8 cellular contexts compared by ENCODE assay signal in the genomic region with DNA sequence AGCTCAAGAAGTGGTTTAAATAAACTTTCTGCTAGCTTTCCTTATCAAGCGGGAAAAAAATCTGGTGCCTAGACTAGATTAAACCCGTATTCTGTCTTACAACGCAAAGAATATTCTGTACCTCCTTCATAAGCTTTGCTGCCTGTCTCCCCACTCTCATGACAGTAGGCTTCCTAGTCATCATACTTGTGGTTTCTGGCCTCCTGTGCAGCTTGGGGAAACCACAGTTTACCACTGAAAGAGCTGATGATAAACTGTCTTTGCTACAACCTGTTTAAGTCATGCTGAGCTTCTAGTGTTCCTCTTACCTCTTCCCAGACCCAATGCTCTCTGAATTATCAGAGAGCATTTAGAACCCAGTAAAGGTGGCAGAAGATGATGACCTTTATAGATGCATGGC. TPM values are rescaled to one million over a fixed set of nuclear protein-coding genes. Genes with fewer than 3 reads are reported as not detected.
DNase-seq lines count a peak whose midpoint lies in the region; ATAC-seq, FAIRE-seq and TF ChIP-seq lines count a peak whose summit lies in the region.

No MANE protein-coding gene starts in this region.

- H3K27ac Mint-ChIP-seq in stimulated activated memory B cell treated with anti-CD40 and anti-IgM and Interleukin-4, amounts not matched to agents 10 μg/mL and 1 μg/mL and 100 μg/mL, for 72 hours: no peak overlapping the region

- ATAC-seq in GM21737 (IDR thresholded peaks at IDR 0.05; ENCODE audit: unreplicated experiment): peak; percentile 83
- ATAC-seq in stimulated activated memory B cell treated with anti-CD40 and anti-IgM and Interleukin-4, amounts not matched to agents 10 μg/mL and 1 μg/mL and 100 μg/mL, for 72 hours: peak; percentile 86
- ATAC-seq in HG03159 (IDR thresholded peaks at IDR 0.05; ENCODE audit: unreplicated experiment): no peak
- ATAC-seq in Right ventricle myocardium superior (ENCODE audit: poor library complexity): no peak

- no peak overlapping the region for H3K4me3 Mint-ChIP-seq in stimulated activated memory B cell treated with anti-CD40 and anti-IgM and Interleukin-4, amounts not matched to agents 10 μg/mL and 1 μg/mL and 100 μg/mL, for 72 hours

- no peaks in the 10 kb centered on the region for H3K27me3 ChIP-seq in bronchial epithelial cell (ENCODE audit: control insufficient read depth, insufficient read depth, low read length)

- H3K4me3 ChIP-seq in bronchial epithelial cell (ENCODE audit: low read depth, low read length): no peak overlapping the region

- no peaks in the 10 kb centered on the region for H3K36me3 Mint-ChIP-seq in stimulated activated memory B cell treated with anti-CD40 and anti-IgM and Interleukin-4, amounts not matched to agents 10 μg/mL and 1 μg/mL and 100 μg/mL, for 72 hours

- FAIRE-seq in bronchial epithelial cell (lab: Jason Lieb, UNC): no peak

- DNase-seq in GM03348 (ENCODE audit: low spot score) (peak; percentile 61), MV-4-11 (lab: John Stamatoyannopoulos, UW) (peak; percentile 25), bronchial epithelial cell (ENCODE audit: low read depth) (peak; percentile 39), Right ventricle myocardium superior (no peak), NCI-H1092 (lab: John Stamatoyannopoulos, UW) (no peak)

- intact Hi-C loops in Right ventricle myocardium superior (cut with DNase I): no loop called here

- no peaks in the 10 kb centered on the region for H3K27me3 Mint-ChIP-seq in stimulated activated memory B cell treated with anti-CD40 and anti-IgM and Interleukin-4, amounts not matched to agents 10 μg/mL and 1 μg/mL and 100 μg/mL, for 72 hours

- H3K36me3 ChIP-seq in bronchial epithelial cell (ENCODE audit: control insufficient read depth, insufficient read depth, low read length): no peaks in the 10 kb centered on the region

- H3K9me3 Mint-ChIP-seq in stimulated activated memory B cell treated with anti-CD40 and anti-IgM and Interleukin-4, amounts not matched to agents 10 μg/mL and 1 μg/mL and 100 μg/mL, for 72 hours: no peaks in the 10 kb centered on the region

- no peak for TF ChIP-seq CTCF in bronchial epithelial cell (IDR thresholded peaks at IDR 0.05; ENCODE audit: insufficient read depth, low read length, severe bottlenecking)

- H3K4me1 Mint-ChIP-seq in stimulated activated memory B cell treated with anti-CD40 and anti-IgM and Interleukin-4, amounts not matched to agents 10 μg/mL and 1 μg/mL and 100 μg/mL, for 72 hours: peaks cover 24% of the 10 kb centered on the region

RNA-seq across cellular contexts. Expression of a gene that starts 55.0 kb away (rescaled TPM):
- total RNA-seq in bronchial epithelial cell (0.13 and 0.53 TPM in 2 replicates), Right ventricle myocardium superior (57.1 TPM)

Comparison
In these comparisons a context has a peak if more than half of its experiments do, and no peak if none do; other contexts are left out.
1. DNase-seq: peak in GM03348 (single experiment), MV-4-11 (single experiment) and bronchial epithelial cell (single experiment); none in Right ventricle myocardium superior (single experiment) and NCI-H1092 (single experiment).
2. ATAC-seq: peak in GM21737 (single experiment) and stimulated activated memory B cell treated with anti-CD40 and anti-IgM and Interleukin-4, amounts not matched to agents 10 μg/mL and 1 μg/mL and 100 μg/mL, for 72 hours (single experiment); none in HG03159 (single experiment) and Right ventricle myocardium superior (single experiment).
3. RNA of a gene that starts 55.0 kb away (total RNA-seq): 57.1 TPM in Right ventricle myocardium superior (single experiment); 0.13 to 0.53 TPM in bronchial epithelial cell; every median in the first group is over 10 times any median in the second.